8 cellular contexts compared by ENCODE assay signal in the genomic region with DNA sequence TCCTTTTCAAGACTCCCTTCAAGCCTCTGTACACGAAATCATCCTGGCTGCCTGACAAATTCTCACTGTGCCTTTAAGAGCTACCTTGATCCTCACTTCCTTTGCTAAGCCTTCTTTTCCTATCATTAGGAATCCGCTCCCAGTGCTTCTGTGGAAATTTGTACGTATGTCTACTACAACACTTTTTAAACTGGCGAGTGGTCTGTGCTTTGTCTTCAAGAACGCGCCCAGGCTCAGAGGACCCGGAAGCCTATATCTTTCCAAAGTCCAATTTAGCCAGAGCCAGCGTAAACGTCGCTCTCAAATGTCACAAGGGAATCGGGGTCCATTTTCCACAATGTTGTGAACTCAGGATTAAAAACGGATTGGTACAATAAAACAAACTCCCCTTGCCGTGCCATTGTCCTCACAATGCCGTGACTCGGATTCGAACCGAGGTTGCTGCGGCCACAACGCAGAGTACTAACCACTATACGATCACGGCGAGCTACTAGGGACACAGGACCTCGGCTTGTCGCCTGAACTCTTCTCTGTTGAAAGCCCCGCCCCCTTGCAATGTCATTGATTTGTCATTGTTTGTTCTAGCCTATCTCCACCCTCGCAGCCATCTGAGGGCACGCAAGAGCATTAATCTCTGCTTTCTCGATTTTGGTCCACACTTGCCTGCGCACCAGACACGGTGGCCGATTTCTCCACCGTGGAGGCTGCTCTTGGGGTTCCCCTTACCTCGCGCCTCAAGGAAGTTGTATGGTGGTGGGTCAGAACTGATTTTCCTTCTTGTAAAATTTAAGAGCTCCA. TPM values are rescaled to one million over a fixed set of nuclear protein-coding genes. Genes with fewer than 3 reads are reported as not detected.
DNase-seq lines count a peak whose midpoint lies in the region; ATAC-seq and TF ChIP-seq lines count a peak whose summit lies in the region.

No MANE protein-coding gene starts in this region.

- H3K4me2 ChIP-seq in SU-DHL-6 (ENCODE audit: low read depth, low read length, poor library complexity, severe bottlenecking): peak overlapping the region; percentile 96

- H3F3A ChIP-seq in SU-DHL-6 (ENCODE audit: insufficient read depth): peaks cover 25% of the 10 kb centered on the region

- no peaks in the 10 kb centered on the region for H4K20me1 ChIP-seq in SU-DHL-6 (ENCODE audit: low read depth, low read length)

- TF ChIP-seq CTCF in SU-DHL-6 (IDR thresholded peaks at IDR 0.05; ENCODE audit: insufficient read depth, low read length, poor library complexity, severe bottlenecking): no peak
- peak in 1 of 4 experiments; percentile 5 for TF ChIP-seq CTCF in uterus (IDR thresholded peaks at IDR 0.05)

- ATAC-seq in HG02642 (IDR thresholded peaks at IDR 0.05; ENCODE audit: poor library complexity, unreplicated experiment) (peak; percentile 47), left ventricle myocardium superior (peak; percentile 80)

- no peaks in the 10 kb centered on the region for H3K79me2 ChIP-seq in SU-DHL-6 (ENCODE audit: insufficient read depth, low read length)

- H3K27me3 ChIP-seq in SU-DHL-6 (ENCODE audit: low read length) (no peaks in the 10 kb centered on the region), uterus (no peaks in the 10 kb centered on the region)

- peak overlapping the region; percentile 65 for H3K27ac ChIP-seq in SU-DHL-6 (ENCODE audit: low read depth, low read length)
- peak overlapping the region; percentile 96 for H3K27ac ChIP-seq in adipose tissue (ENCODE audit: low read depth, low read length)
- peak overlapping the region; percentile 94 to 97 for H3K27ac ChIP-seq in uterus

- peak; percentile 73 for TF ChIP-seq POLR2A in GM10847 (IDR thresholded peaks at IDR 0.05; ENCODE audit: extremely low read depth, insufficient read length)
- peak; percentile 84 to 87 for TF ChIP-seq POLR2A in uterus (IDR thresholded peaks at IDR 0.05)

- peak overlapping the region; percentile 99 for H2AFZ ChIP-seq in SU-DHL-6 (ENCODE audit: low read depth, low read length, severe bottlenecking)

- peak; percentile 66 for DNase-seq in NCI-H1417 treated with DMSO at 0.1 percent for 48 hours (lab: John Stamatoyannopoulos, UW)
- DNase-seq in left ventricle myocardium superior: peak; percentile 92
- peak; percentile 60 for DNase-seq in pulmonary artery endothelial cell (ENCODE audit: low read depth, low spot score)
- DNase-seq in uterus: peak; percentile 94 to 98

- 1% methylated on average over 34 of the region's 34 CpGs for WGBS in adipose tissue, 3 donors

- H3K9ac ChIP-seq in SU-DHL-6 (ENCODE audit: low read length): peak overlapping the region; percentile 63

- H3K36me3 ChIP-seq in SU-DHL-6 (ENCODE audit: low read length) (no peaks in the 10 kb centered on the region), uterus (no peaks in the 10 kb centered on the region)

- H3K4me1 ChIP-seq in uterus: no peaks in the 10 kb centered on the region

- H3K4me3 ChIP-seq in SU-DHL-6 (ENCODE audit: insufficient read depth, low read length, poor library complexity, severe bottlenecking): peak overlapping the region; percentile 61
- H3K4me3 ChIP-seq in uterus: peak overlapping the region; percentile 51 to 81

- H3K9me3 ChIP-seq in SU-DHL-6 (ENCODE audit: insufficient read depth, low read length): no peaks in the 10 kb centered on the region
- H3K9me3 ChIP-seq in uterus: no peaks in the 10 kb centered on the region

- no peaks in the 10 kb centered on the region for H3K9me2 ChIP-seq in SU-DHL-6 (replicated peaks; ENCODE audit: insufficient read depth, low read length)

- intact Hi-C loops in left ventricle myocardium superior (cut with micrococcal nuclease): loop anchor here (1.0 to 5.0 kb wide), 2 partner anchors 79 to 202 kb away; a partner anchor contains a TSS
- intact Hi-C loops in uterus (cut with DNase I; ENCODE audit: low total_unique reads): no loop called here

RNA-seq across cellular contexts. Expression of gene SHF, which starts 12.4 kb away (rescaled TPM):
- polyA plus RNA-seq in adipose tissue: 10 to 100 TPM in 1 of 3 donors, 1 to 10 TPM in 2; 1.5 to 13.5 (median 2.9) TPM
- total RNA-seq in left ventricle myocardium superior (5.0 TPM), pulmonary artery endothelial cell (1.2 and 1.9 TPM in 2 replicates), uterus (10 to 100 TPM in 3 of 4 donors, 1 to 10 TPM in 1; 1.5 to 37.5 (median 24.1) TPM)

RNA-seq across cellular contexts. Expression of gene SLC28A2, which starts 51.8 kb away (rescaled TPM):
- under 1 TPM in 1 of 3 donors, not detected in 2; 0.59 TPM for polyA plus RNA-seq in adipose tissue
- total RNA-seq in left ventricle myocardium superior: not detected
- total RNA-seq in pulmonary artery endothelial cell: not detected in 2 replicates
- not detected for total RNA-seq in uterus

Comparison
In these comparisons a context has a peak if more than half of its experiments do, and no peak if none do; other contexts are left out.
1. Peak in every context shown above with its lines: DNase-seq, ATAC-seq, H3K4me3 ChIP-seq and H3K27ac ChIP-seq.